33 cellular contexts compared by ENCODE assay signal in genomic region chr2:112220831-112221230, GRCh38.
"Had no signal": no experiment of that assay in that cellular context is flagged by ENCODE, and none has a peak within 500 bp of the region (broad histone marks: within the 10 kb centered on the region; RNA-seq: fewer than 3 reads in every experiment).

No MANE protein-coding gene starts in this region.

- H3K4me1 Mint-ChIP-seq: central memory CD8-positive, alpha-beta T cell had no signal

- H3K4me3 Mint-ChIP-seq: activated CD4-positive, alpha-beta T cell treated with anti-CD3 and anti-CD28 coated beads, Interleukin-2, amount 10 ng/mL, durations not matched to agents 24 days and 14 days; activated CD8-positive, alpha-beta T cell treated with anti-CD3 and anti-CD28 coated beads for 36 hours; activated naive CD4-positive, alpha-beta T cell treated with anti-CD3 and anti-CD28 coated beads, Interleukin-2, amount 50 U/mL, for 24 hours; activated naive CD8-positive, alpha-beta T cell treated with anti-CD3 and anti-CD28 coated beads, Interleukin-2, amount 10 ng/mL, durations not matched to agents 7 days and 5 days; activated T-cell treated with anti-CD3 and anti-CD28 coated beads, Interleukin-2, amount 50 U/mL, for 24 hours; central memory CD8-positive, alpha-beta T cell had no signal

- H3K27ac Mint-ChIP-seq: activated CD4-positive, alpha-beta T cell treated with anti-CD3 and anti-CD28 coated beads, Interleukin-2, amount 10 ng/mL, durations not matched to agents 24 days and 14 days; activated CD8-positive, alpha-beta T cell treated with anti-CD3 and anti-CD28 coated beads for 36 hours; activated naive CD4-positive, alpha-beta T cell treated with anti-CD3 and anti-CD28 coated beads, Interleukin-2, amount 50 U/mL, for 24 hours; activated naive CD8-positive, alpha-beta T cell treated with anti-CD3 and anti-CD28 coated beads, Interleukin-2, amount 10 ng/mL, durations not matched to agents 7 days and 5 days; activated T-cell treated with anti-CD3 and anti-CD28 coated beads, Interleukin-2, amount 50 U/mL, for 24 hours; activated T-helper 2 cell treated with anti-CD3 and anti-CD28 coated beads, Interferon-gamma antibody, Interleukin-2, Interleukin-4, amounts not matched to agents 10 μg/mL and 5 μg/mL and 100 μg/mL, durations not matched to agents 14 hours and 24 hours and 36 hours had no signal

- H3K9me3 Mint-ChIP-seq: activated CD4-positive, alpha-beta T cell treated with anti-CD3 and anti-CD28 coated beads, Interleukin-2, amount 10 ng/mL, durations not matched to agents 24 days and 14 days had no signal

- ATAC-seq: activated CD8-positive, alpha-beta T cell treated with anti-CD3 and anti-CD28 coated beads for 36 hours had no signal

- H3K27me3 Mint-ChIP-seq: activated CD4-positive, alpha-beta T cell treated with anti-CD3 and anti-CD28 coated beads, Interleukin-2, amount 10 ng/mL, durations not matched to agents 24 days and 14 days; activated CD8-positive, alpha-beta T cell treated with anti-CD3 and anti-CD28 coated beads for 36 hours; activated naive CD4-positive, alpha-beta T cell treated with anti-CD3 and anti-CD28 coated beads, Interleukin-2, amount 50 U/mL, for 24 hours; activated naive CD8-positive, alpha-beta T cell treated with anti-CD3 and anti-CD28 coated beads, Interleukin-2, amount 10 ng/mL, durations not matched to agents 7 days and 5 days; activated T-cell treated with anti-CD3 and anti-CD28 coated beads, Interleukin-2, amount 50 U/mL, for 24 hours; central memory CD8-positive, alpha-beta T cell had no signal

- DNase-seq: activated CD4-positive, alpha-beta T cell treated with anti-CD3 and anti-CD28 coated beads for 1 hour; activated CD4-positive, alpha-beta T cell treated with anti-CD3 and anti-CD28 coated beads, Interleukin-2, amount 10 ng/mL, durations not matched to agents 24 days and 14 days; activated CD4-positive, alpha-beta T cell treated with anti-CD3 and anti-CD28 coated beads, Interleukin-2, amount 50 U/mL, for 4 hours; activated CD4-positive, CD25-positive, alpha-beta regulatory T cell; activated CD8-positive, alpha-beta T cell treated with anti-CD3 and anti-CD28 coated beads for 36 hours; activated gamma-delta T cell; activated naive CD4-positive, alpha-beta T cell treated with Interleukin-2 at 50 U/mL for 16 hours; activated naive CD8-positive, alpha-beta T cell treated with anti-CD3 and anti-CD28 coated beads, Interleukin-2, amount 10 ng/mL, durations not matched to agents 7 days and 5 days; activated T-cell treated with anti-CD3 and anti-CD28 coated beads, Interleukin-2, amount 50 U/mL, for 24 hours; amygdala; Kasumi-1; KG1; MG63; NCI-H1092; NCI-H1436 treated with DMSO at 0.1 percent for 48 hours; NCI-H1694 treated with DMSO at 0.1 percent for 48 hours; NCI-H2029; NCI-H2107; NCI-H2171; NCI-H510A; NCI-H526; NCI-H748 treated with DMSO at 0.1 percent for 48 hours; NK-92 treated with Interleukin-12 subunit alpha and Interleukin-12 subunit beta, amount 100 ng/mL, for 24 hours; OCI-M1; Right ventricle myocardium superior; SW 1271; T-helper 1 cell; T-helper 2 cell; T-helper 9 cell; WERI-Rb-1 had no signal
